8 cellular contexts compared by ENCODE assay signal in genomic region chr17:42980766-42981397, GRCh38. TPM values are rescaled to one million over a fixed set of nuclear protein-coding genes. Genes with fewer than 3 reads are reported as not detected.
A peak's percentile ranks its signal among the peaks of the same experiment; 100 is the strongest.
DNase-seq lines count a peak whose midpoint lies in the region; ATAC-seq and TF ChIP-seq lines count a peak whose summit lies in the region.

No MANE protein-coding gene starts in this region.

- no TSS peak for BruUV-seq in mammary epithelial cell (replicated peaks; lab: Mats Ljungman, UMichigan)

- in situ Hi-C loops in mammary epithelial cell (cut with MboI; ENCODE audit: low sequenced_read_pairs in 2 of 2), result loop anchor here in 1 of 2 donors (10.0 kb wide), 1 partner anchor 146 kb away; the partner anchor contains the start of gene PSME3

- H3K4me2 ChIP-seq in mammary epithelial cell (ENCODE audit: insufficient read depth, low read depth, low read length), result peak overlapping the region; percentile 95

- WGBS in mammary epithelial cell (ENCODE audit: low coverage, missing lambda C conversion rate), result under 1% methylated on average over 27 of the region's 67 CpGs

- H3K27me3 ChIP-seq in mammary epithelial cell (ENCODE audit: insufficient read depth, low read length), result no peaks in the 10 kb centered on the region

- H3K4me1 ChIP-seq in mammary epithelial cell (ENCODE audit: insufficient read depth, low read length), result peaks cover 18% of the 10 kb centered on the region

- no peaks in the 10 kb centered on the region for H3K9me3 ChIP-seq in mammary epithelial cell (replicated peaks; ENCODE audit: insufficient read depth, low read length)

- H3K27ac ChIP-seq in mammary epithelial cell (ENCODE audit: insufficient read depth, low read depth, low read length), result peak overlapping the region; percentile 83

- peaks cover 54% of the 10 kb centered on the region for H3K79me2 ChIP-seq in mammary epithelial cell (ENCODE audit: insufficient read depth, low read length)

- intact Hi-C loops in mammary epithelial cell (cut with micrococcal nuclease), result loop anchor here (1.0 kb wide), 3 partner anchors 9 to 17 kb away; partner anchors contain the start of genes AARSD1 and RPL27

- H3K9ac ChIP-seq in mammary epithelial cell (ENCODE audit: insufficient read depth, low read length), result peak overlapping the region; percentile 84

- peaks cover 6% of the 10 kb centered on the region for H3K36me3 ChIP-seq in mammary epithelial cell (ENCODE audit: insufficient read depth, low read length)

- H3K4me3 ChIP-seq in GM12865 (ENCODE audit: low read depth, low read length) (peak overlapping the region; percentile 89), mammary epithelial cell (replicated peaks in 1 of 3; ENCODE audit: insufficient read depth in 1 of 3, low read depth in 2 of 3, low read length in 3 of 3) (peak overlapping the region; percentile 57 to 89 (median 75))

- no peaks in the 10 kb centered on the region for H4K20me1 ChIP-seq in mammary epithelial cell (ENCODE audit: insufficient read depth, low read length)

- ATAC-seq in HG02642 (IDR thresholded peaks at IDR 0.05; ENCODE audit: poor library complexity, unreplicated experiment), result peak; percentile 52
- ATAC-seq in WTC11, result peak; percentile 57

- H3K4me3 Mint-ChIP-seq in WTC11, result peak overlapping the region; percentile 99

- TF ChIP-seq CTCF in GM12865 (IDR thresholded peaks at IDR 0.05; ENCODE audit: insufficient read depth, low read depth, low read length, missing control alignments) (peak; percentile 28), WTC11 (IDR thresholded peaks at IDR 0.05) (no peak), mammary epithelial cell (conservative IDR thresholded peaks at IDR 0.05 in 1 of 2, IDR thresholded peaks at IDR 0.05 in 1 of 2; ENCODE audit: extremely low read depth in 1 of 2, insufficient read depth in 1 of 2, low read depth in 1 of 2, low read length in 2 of 2) (peak; percentile 9 to 39)

- dilution Hi-C loops in mammary epithelial cell (cut with HindIII; ENCODE audit: low sequenced_read_pairs), result no loop called here

- peaks cover 4% of the 10 kb centered on the region; the same call in 1 of the 2 replicates for H3K27me3 Mint-ChIP-seq in WTC11 (ENCODE audit: low read depth)

- H2AFZ ChIP-seq in mammary epithelial cell (ENCODE audit: low read depth, low read length), result peak overlapping the region; percentile 95

- peak; percentile 80 for DNase-seq in GM12865 (ENCODE audit: low read depth)
- DNase-seq in NCI-H2029 treated with DMSO at 0.1 percent for 48 hours (lab: John Stamatoyannopoulos, UW), result peak; percentile 9
- DNase-seq in WTC11 (ENCODE audit: low spot score), result peak; percentile 51
- peak; percentile 58 for DNase-seq in mammary epithelial cell
- peak; percentile 44 for DNase-seq in kidney glomerular epithelial cell (lab: John Stamatoyannopoulos, UW)
- peak; percentile 79 for DNase-seq in stimulated activated CD4-positive, alpha-beta T cell treated with anti-CD3 and anti-CD28 coated beads, Interleukin-1b, Interleukin-23, amount 100 ng/mL, for 48 hours
- DNase-seq in COLO829 (ENCODE audit: low spot score), result no peak

- POLR2A ChIA-PET in WTC11 (lab: Charles Lee), result no interaction called here

- peak overlapping the region; percentile 86 for H3K27ac Mint-ChIP-seq in WTC11

- H3K36me3 Mint-ChIP-seq in WTC11, result peaks cover 18% of the 10 kb centered on the region

- H3K4me1 Mint-ChIP-seq in WTC11, result peaks cover 20% of the 10 kb centered on the region

- CTCF ChIA-PET in WTC11 (lab: Charles Lee) (interaction anchor here (1.0 to 2.1 kb wide), 2 partner anchors 17 to 328 kb away, joined by 3 to 14 read pairs; partner anchors contain the start of gene RPL27), mammary epithelial cell (lab: Charles Lee; ENCODE audit: low non-redundant PET) (interaction anchor here (0.6 kb wide), 1 partner anchor 451 kb away, joined by 8 read pairs; no protein-coding TSS in a partner anchor)

- no peaks in the 10 kb centered on the region for H3K9me3 Mint-ChIP-seq in WTC11

TF ChIP-seq in WTC11, 78 proteins besides CTCF, POLR2A, EP300 and RAD21 (continues in another document):
- 0 out of 2 replicates have a peak, but pooled peaks have one; percentile 8 for TF ChIP-seq CREB1 (CRISPR knock-in tag; IDR thresholded peaks at IDR 0.05)
- TF ChIP-seq ATF3 (CRISPR knock-in tag; conservative IDR thresholded peaks at IDR 0.05), result no peak
- TF ChIP-seq TEAD4 (CRISPR knock-in tag; IDR thresholded peaks at IDR 0.05), result 0 out of 2 replicates have a peak, but pooled peaks have one; percentile 34
- TF ChIP-seq ZNF317 (CRISPR knock-in tag; IDR thresholded peaks at IDR 0.05; ENCODE audit: borderline replicate concordance, low read depth), result peak; percentile 54; the same call in 1 of the 2 replicates
- no peak for TF ChIP-seq MXD4 (CRISPR knock-in tag; IDR thresholded peaks at IDR 0.05; ENCODE audit: borderline replicate concordance)
- 0 out of 2 replicates have a peak, but pooled peaks have one; percentile 1 for TF ChIP-seq USF2 (CRISPR knock-in tag; IDR thresholded peaks at IDR 0.05)
- TF ChIP-seq MAX (CRISPR knock-in tag; IDR thresholded peaks at IDR 0.05), result peak; percentile 21
- TF ChIP-seq ATF1 (CRISPR knock-in tag; IDR thresholded peaks at IDR 0.05), result 0 out of 2 replicates have a peak, but pooled peaks have one; percentile 32
- peak; percentile 10; the same call in 1 of the 2 replicates for TF ChIP-seq ARID4B (CRISPR knock-in tag; IDR thresholded peaks at IDR 0.05; ENCODE audit: borderline replicate concordance)
- TF ChIP-seq FOXP1 (CRISPR knock-in tag; IDR thresholded peaks at IDR 0.05; ENCODE audit: borderline replicate concordance), result peak; percentile 46; the same call in 1 of the 2 replicates
- TF ChIP-seq TEAD1 (CRISPR knock-in tag; IDR thresholded peaks at IDR 0.05), result no peak

RNA-seq across cellular contexts. Expression of gene RUNDC1, which starts 0.5 kb away (rescaled TPM):
- total RNA-seq in WTC11 (2021) (12.2 to 14.2 TPM (median 12.7 TPM) in 3 replicates), mammary epithelial cell (10 to 100 TPM; 14.5 to 16.2 TPM)
- polyA plus RNA-seq in mammary epithelial cell, result 12.6 TPM
- polyA minus RNA-seq in mammary epithelial cell, result 12.5 TPM

RNA-seq across cellular contexts. Expression of gene PTGES3L, which starts 1.0 kb away (rescaled TPM):
- total RNA-seq in WTC11 (2021) (1.8 to 2.5 TPM (median 2.1 TPM) in 3 replicates), mammary epithelial cell (1 to 10 TPM; 1.6 to 2.3 TPM)
- polyA plus RNA-seq in mammary epithelial cell, result 0.40 TPM
- polyA minus RNA-seq in mammary epithelial cell, result 3.2 TPM

RNA-seq across cellular contexts. Expression of gene AARSD1, which starts 16.6 kb away (rescaled TPM):
- 44.3 to 61.5 TPM (median 49.2 TPM) in 3 replicates for total RNA-seq in WTC11 (2021)
- 10 to 100 TPM; 15.7 to 53.0 TPM for total RNA-seq in mammary epithelial cell
- polyA plus RNA-seq in mammary epithelial cell, result 37.7 TPM
- polyA minus RNA-seq in mammary epithelial cell, result 19.7 TPM

RNA-seq across cellular contexts. Expression of gene RPL27, which starts 17.3 kb away (rescaled TPM):
- total RNA-seq in WTC11 (2021) (1,391 to 1,553 TPM (median 1,518 TPM) in 3 replicates), mammary epithelial cell (1,000 to 10,000 TPM in 1 of 2 donors, 100 to 1,000 TPM in 1; 634 to 1,021 TPM)
- 3,340 TPM for polyA plus RNA-seq in mammary epithelial cell
- 1,201 TPM for polyA minus RNA-seq in mammary epithelial cell

RNA-seq across cellular contexts. Expression of gene IFI35, which starts 25.7 kb away (rescaled TPM):
- total RNA-seq in WTC11 (2021) (3.0 to 4.7 TPM (median 3.8 TPM) in 3 replicates), mammary epithelial cell (1 to 10 TPM; 6.7 to 7.3 TPM)
- 8.3 TPM for polyA plus RNA-seq in mammary epithelial cell
- polyA minus RNA-seq in mammary epithelial cell, result 12.2 TPM
